Comparison of ENCODE assay signal across 15 cellular contexts in genomic region chr2:241376808-241377207, GRCh38. TPM values are rescaled to one million over a fixed set of nuclear protein-coding genes. Genes with fewer than 3 reads are reported as not detected.
A peak's percentile ranks its signal among the peaks of the same experiment; 100 is the strongest.
DNase-seq lines count a peak whose midpoint lies in the region; ATAC-seq, FAIRE-seq and TF ChIP-seq lines count a peak whose summit lies in the region.
"Had no signal": no experiment of that assay in that cellular context is flagged by ENCODE, and none has a peak within 500 bp of the region (broad histone marks: within the 10 kb centered on the region; RNA-seq: fewer than 3 reads in every experiment).

No MANE protein-coding gene starts in this region.

- H2AFZ ChIP-seq in MM.1S (ENCODE audit: low read length) = no peak overlapping the region
- no peak overlapping the region for H2AFZ ChIP-seq in GM12878 (ENCODE audit: control insufficient read depth, low read depth, low read length)

- peak; percentile 50 for ATAC-seq in GM12878
- ATAC-seq in memory B cell (ENCODE audit: low read depth) = no peak
- ATAC-seq in activated naive CD8-positive, alpha-beta T cell treated with anti-CD3 and anti-CD28 coated beads, Interleukin-2, amount 50 U/mL, for 24 hours = no peak
- ATAC-seq: Right ventricle myocardium inferior had no signal

- SMC1A ChIA-PET in GM12878 (lab: Charles Lee; ENCODE audit: uncharacterized antibody, unreplicated experiment) = interaction anchor here (1.4 to 10.6 kb wide), 4 partner anchors 8 to 15 kb away, joined by 5 to 239 read pairs (median 23); no protein-coding TSS in a partner anchor

- H3K36me3 ChIP-seq in Caco-2 (ENCODE audit: control insufficient read depth, insufficient read depth, low read length) = no peaks in the 10 kb centered on the region; the same call in 1 of the 2 replicates
- H3K36me3 ChIP-seq in MM.1S (replicated peaks; ENCODE audit: insufficient read depth, low read length) = no peaks in the 10 kb centered on the region; the same call in none of the 2 replicates
- peaks cover 6 to 8% of the 10 kb centered on the region in 2 experiments; a peak in 3 of 4 replicates for H3K36me3 ChIP-seq in GM12878 (ENCODE audit: control insufficient read depth in 2 of 2, insufficient read depth in 2 of 2, low read length in 1 of 2)

- H3K4me1 Mint-ChIP-seq in Caco-2 (ENCODE audit: low read depth, unreplicated experiment) (peaks cover 7% of the 10 kb centered on the region), memory B cell (peaks cover 18% of the 10 kb centered on the region)
- H3K4me1 Mint-ChIP-seq in activated naive CD8-positive, alpha-beta T cell treated with anti-CD3 and anti-CD28 coated beads, Interleukin-2, amount 50 U/mL, for 24 hours = peaks cover 7% of the 10 kb centered on the region

- peaks cover 31% of the 10 kb centered on the region for H3F3A ChIP-seq in MM.1S (ENCODE audit: insufficient read depth, low read length)

- in situ Hi-C loops in GM12878 (cut with MboI) = no loop called here

- H3K9me3 Mint-ChIP-seq in Caco-2 (ENCODE audit: unreplicated experiment) = no peaks in the 10 kb centered on the region
- H3K9me3 Mint-ChIP-seq in memory B cell = no peaks in the 10 kb centered on the region
- H3K9me3 Mint-ChIP-seq in activated naive CD8-positive, alpha-beta T cell treated with anti-CD3 and anti-CD28 coated beads, Interleukin-2, amount 50 U/mL, for 24 hours = no peaks in the 10 kb centered on the region
- H3K9me3 Mint-ChIP-seq: CD8-positive, alpha-beta memory T cell had no signal

- H4K20me1 ChIP-seq in MM.1S (ENCODE audit: insufficient read depth, low read length) (no peaks in the 10 kb centered on the region), GM12878 (ENCODE audit: control insufficient read depth, insufficient read depth) (no peaks in the 10 kb centered on the region)

- FAIRE-seq in GM12878 (lab: Jason Lieb, UNC) = peak; percentile 13

- peaks cover 20% of the 10 kb centered on the region for H3K36me3 Mint-ChIP-seq in Caco-2 (ENCODE audit: insufficient read depth, unreplicated experiment)
- peaks cover 11% of the 10 kb centered on the region for H3K36me3 Mint-ChIP-seq in memory B cell
- H3K36me3 Mint-ChIP-seq in activated naive CD8-positive, alpha-beta T cell treated with anti-CD3 and anti-CD28 coated beads, Interleukin-2, amount 50 U/mL, for 24 hours (ENCODE audit: low read depth) = peaks cover 30% of the 10 kb centered on the region

- H3K27ac ChIP-seq in MM.1S (ENCODE audit: low read length) (no peak overlapping the region), GM12878 (ENCODE audit: control insufficient read depth, insufficient read depth) (peak overlapping the region; percentile 55)

- no peak overlapping the region for H3K4me3 Mint-ChIP-seq in Caco-2 (ENCODE audit: unreplicated experiment)
- H3K4me3 Mint-ChIP-seq in memory B cell = no peak overlapping the region
- no peak overlapping the region for H3K4me3 Mint-ChIP-seq in activated naive CD8-positive, alpha-beta T cell treated with anti-CD3 and anti-CD28 coated beads, Interleukin-2, amount 50 U/mL, for 24 hours
- H3K4me3 Mint-ChIP-seq: CD8-positive, alpha-beta memory T cell had no signal

- RAD21 ChIA-PET in GM12878 (lab: Charles Lee; ENCODE audit: unreplicated experiment) = interaction anchor here (5.0 to 7.2 kb wide), 2 partner anchors 15 kb away, joined by 35 to 98 read pairs; no protein-coding TSS in a partner anchor

- TF ChIP-seq CTCF in Caco-2 (IDR thresholded peaks at IDR 0.05; ENCODE audit: insufficient read depth in 1 of 2, low read depth in 1 of 2, low read length in 1 of 2, severe bottlenecking in 1 of 2, unreplicated experiment in 1 of 2) (no peak), MM.1S (IDR thresholded peaks at IDR 0.05; ENCODE audit: low read length) (no peak), GM12878 (IDR thresholded peaks at IDR 0.05 in 2 of 3, conservative IDR thresholded peaks at IDR 0.05 in 1 of 3; ENCODE audit: control insufficient read depth in 2 of 3, extremely low read depth in 1 of 3, insufficient read depth in 1 of 3, low read depth in 3 of 3, low read length in 3 of 3) (no peak)

- POLR2A ChIA-PET in Caco-2 (lab: Charles Lee) = interaction anchor here (0.5 kb wide), 1 partner anchor 321 kb away, joined by 7 read pairs; no protein-coding TSS in a partner anchor
- POLR2A ChIA-PET in GM12878 (lab: Charles Lee) = no interaction called here

- H3K4me2 ChIP-seq in MM.1S (ENCODE audit: low read depth, low read length) = peak overlapping the region; percentile 45; the same call in 1 of the 2 replicates
- H3K4me2 ChIP-seq in GM12878 (ENCODE audit: control insufficient read depth, insufficient read depth) = peak overlapping the region; percentile 52

- CTCF ChIA-PET in Caco-2 (lab: Charles Lee) (no interaction called here), GM12878 (lab: Yijun Ruan, JAX) (interaction anchor here (1.2 to 7.1 kb wide), 2 partner anchors 15 to 19 kb away, joined by 4 to 46 read pairs; no protein-coding TSS in a partner anchor)

- no peak for TF ChIP-seq EP300 in GM12878 (IDR thresholded peaks at IDR 0.05; ENCODE audit: borderline replicate concordance in 1 of 2, control insufficient read depth in 1 of 2, low read depth in 2 of 2, low read length in 2 of 2)

- no peaks in the 10 kb centered on the region for H3K27me3 Mint-ChIP-seq in Caco-2 (ENCODE audit: insufficient read depth, unreplicated experiment)
- H3K27me3 Mint-ChIP-seq in memory B cell = no peaks in the 10 kb centered on the region
- H3K27me3 Mint-ChIP-seq in activated naive CD8-positive, alpha-beta T cell treated with anti-CD3 and anti-CD28 coated beads, Interleukin-2, amount 50 U/mL, for 24 hours = no peaks in the 10 kb centered on the region
- H3K27me3 Mint-ChIP-seq: CD8-positive, alpha-beta memory T cell had no signal

- no peaks in the 10 kb centered on the region for H3K9me3 ChIP-seq in Caco-2
- H3K9me3 ChIP-seq in MM.1S (replicated peaks; ENCODE audit: insufficient read depth, low read length) = no peaks in the 10 kb centered on the region
- H3K9me3 ChIP-seq in GM12878 (replicated peaks; ENCODE audit: control insufficient read depth, insufficient read depth, low read length) = no peaks in the 10 kb centered on the region; the same call in 2 of the 3 replicates

- H3K9ac ChIP-seq in MM.1S (ENCODE audit: low read length) (no peak overlapping the region), GM12878 (ENCODE audit: control insufficient read depth, insufficient read depth, low read length) (peak overlapping the region; percentile 30)

- H3K27ac Mint-ChIP-seq in Caco-2 (ENCODE audit: unreplicated experiment) (peak overlapping the region; percentile 29), memory B cell (peak overlapping the region; percentile 6)
- no peak overlapping the region for H3K27ac Mint-ChIP-seq in activated naive CD8-positive, alpha-beta T cell treated with anti-CD3 and anti-CD28 coated beads, Interleukin-2, amount 50 U/mL, for 24 hours
- H3K27ac Mint-ChIP-seq: CD8-positive, alpha-beta memory T cell had no signal

- H3K27me3 ChIP-seq in Caco-2 (replicated peaks; ENCODE audit: control insufficient read depth, insufficient read depth, low read length) = no peaks in the 10 kb centered on the region
- H3K27me3 ChIP-seq in MM.1S (replicated peaks; ENCODE audit: insufficient read depth, low read length) = no peaks in the 10 kb centered on the region
- H3K27me3 ChIP-seq in GM12878 (replicated peaks in 1 of 2; ENCODE audit: control insufficient read depth in 2 of 2, insufficient read depth in 2 of 2, low read length in 1 of 2) = no peaks in the 10 kb centered on the region

- H3K4me3 ChIP-seq in Caco-2 (ENCODE audit: low read depth, low read length) = no peak overlapping the region
- H3K4me3 ChIP-seq in MM.1S (ENCODE audit: low read length) = no peak overlapping the region
- peak overlapping the region; percentile 35; the same call in 1 of the 2 replicates for H3K4me3 ChIP-seq in GM12878

- BruUV-seq in Caco-2 (replicated peaks; lab: Mats Ljungman, UMichigan) (no TSS peak), GM12878 (replicated peaks; lab: Mats Ljungman, UMichigan) (no TSS peak)

- no peaks in the 10 kb centered on the region for H3K9me2 ChIP-seq in MM.1S (replicated peaks; ENCODE audit: insufficient read depth, low read length)

- H3K4me1 ChIP-seq in Caco-2 (peaks cover 37% of the 10 kb centered on the region), MM.1S (ENCODE audit: low read length) (peaks cover 57% of the 10 kb centered on the region), GM12878 (ENCODE audit: control insufficient read depth, insufficient read depth, low read length) (peaks cover 46% of the 10 kb centered on the region)

- TF ChIP-seq RAD21 in GM12878 (IDR thresholded peaks at IDR 0.05; ENCODE audit: insufficient read depth, low read depth, low read length) = no peak

- DNase-seq in Caco-2 (no peak), MM.1S (peak; percentile 35), GM12878 (ENCODE audit: low read depth, low spot score) (no peak), memory B cell (ENCODE audit: low spot score in 2 of 2) (no peak), kidney tubule cell (ENCODE audit: low spot score) (no peak), NCI-H2081 treated with DMSO at 0.1 percent for 48 hours (lab: John Stamatoyannopoulos, UW) (no peak), NCI-H1694 treated with DMSO at 0.1 percent for 48 hours (lab: John Stamatoyannopoulos, UW) (no peak)
- DNase-seq in activated naive CD8-positive, alpha-beta T cell treated with anti-CD3 and anti-CD28 coated beads, Interleukin-2, amount 50 U/mL, for 24 hours = no peak
- DNase-seq: CD8-positive, alpha-beta memory T cell; H7; Kasumi-1; NCI-H1436 treated with DMSO at 0.1 percent for 48 hours; NCI-H2107; NCI-H345 had no signal

- WGBS in GM12878 (ENCODE audit: insufficient coverage, insufficient replicate concordance, low lambda C conversion rate, missing lambda C conversion rate) = 48% methylated on average over 2 of the region's 2 CpGs

- intact Hi-C loops in Caco-2 (cut with micrococcal nuclease; ENCODE audit: unreplicated experiment) = no loop called here
- intact Hi-C loops in GM12878 (cut with micrococcal nuclease; ENCODE audit: unreplicated experiment) = no loop called here

- H3K79me2 ChIP-seq in MM.1S (ENCODE audit: low read length) (peaks cover 73% of the 10 kb centered on the region), GM12878 (ENCODE audit: control insufficient read depth, insufficient read depth, low read length) (peaks cover 37% of the 10 kb centered on the region)

- TF ChIP-seq POLR2A in GM12878 (IDR thresholded peaks at IDR 0.05; ENCODE audit: low read depth, low read length) = no peak

RNA-seq across cellular contexts. Expression of gene FARP2, which starts 20.7 kb away (rescaled TPM):
- total RNA-seq in Caco-2 (2022) (37.2 and 37.3 TPM in 2 replicates), GM12878 (2014; rRNA removed) (36.0 and 45.0 TPM in 2 replicates), GM12878 (2014; rRNA removed; fragmentation: Illumina TruSeq; extraction: Trizol) (32.7 and 36.8 TPM in 2 replicates), GM12878 (2021) (62.6 and 67.5 TPM in 2 replicates)
- total RNA-seq in GM12878 (2013; cell fraction: nucleolus; rRNA removed) = 108 TPM in 2 replicates
- 22.3 TPM for polyA plus RNA-seq in GM12878 (2011; ENCODE audit: low read depth)
- polyA plus RNA-seq in GM12878 (2011; rRNA removed) (47.1 and 51.8 TPM in 2 replicates), GM12878 (2014; fragmentation: Illumina TruSeq; extraction: Trizol) (36.8 and 47.7 TPM in 2 replicates), GM12878 (2014; fragmentation: Nextera tagmentation; extraction: Ambion mirVana) (1 to 10 TPM; 5.5 to 5.6 TPM), GM12878 (2014; rRNA removed) (31.2 and 35.1 TPM in 2 replicates), GM12878 (2016; fragmentation: Nextera tagmentation; extraction: Ambion mirVana) (10 to 100 TPM; 50.6 to 54.4 TPM)
- 30.7 and 31.1 TPM in 2 replicates for polyA plus RNA-seq in GM12878 (2011; cell fraction: cytosol; rRNA removed)
- polyA plus RNA-seq in GM12878 (2011; cell fraction: nucleus; rRNA removed) = 37.9 and 44.2 TPM in 2 replicates
- polyA plus RNA-seq in GM12878 (2012) = 15.6 and 22.4 TPM in 2 replicates
- 61.9 and 69.6 TPM in 2 replicates for polyA minus RNA-seq in GM12878 (2011; rRNA and poly(A)+ RNA removed)
- polyA minus RNA-seq in GM12878 (2011; cell fraction: cytosol; rRNA and poly(A)+ RNA removed) = 24.6 and 24.9 TPM in 2 replicates
- 20.8 and 29.6 TPM in 2 replicates for polyA minus RNA-seq in GM12878 (2011; cell fraction: nucleus; rRNA and poly(A)+ RNA removed)
